Comparison of ENCODE assay signal across 26 cellular contexts in the genomic region with DNA sequence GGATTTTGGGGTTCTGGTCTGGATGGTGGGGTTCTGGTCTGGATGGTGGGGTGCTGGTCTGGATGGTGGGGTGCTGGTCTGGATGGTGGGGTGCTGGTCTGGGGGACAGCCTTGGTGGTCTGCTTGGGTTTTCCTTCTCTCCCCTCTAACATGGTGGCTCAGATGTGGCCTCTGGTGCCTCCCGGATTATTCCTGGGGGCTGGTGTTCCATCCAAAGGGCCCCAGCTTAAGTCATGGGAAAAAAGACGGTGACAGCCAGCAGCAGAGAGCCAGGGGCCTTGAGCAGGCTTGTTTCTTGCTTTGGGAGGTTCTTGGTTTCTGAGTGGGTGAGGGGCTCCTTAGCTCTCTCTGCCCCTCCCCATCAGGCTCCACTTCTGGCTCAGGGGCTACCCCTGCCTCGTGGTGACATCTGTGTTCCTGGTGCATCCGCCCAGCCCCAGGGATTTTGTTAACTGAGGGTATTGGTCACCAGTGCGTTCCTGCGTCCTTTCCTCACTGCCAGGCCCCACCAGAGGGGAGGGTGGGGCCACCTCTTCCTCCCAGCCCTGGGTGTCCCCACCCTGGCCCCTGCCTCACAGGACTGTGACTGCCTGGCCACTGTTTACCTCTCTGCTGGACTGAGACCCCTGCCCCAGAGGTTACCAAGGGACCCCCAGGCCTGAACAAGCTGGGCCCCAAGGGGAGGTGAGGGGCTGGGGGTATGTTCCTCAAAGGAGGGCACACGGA. TPM values are rescaled to one million over a fixed set of nuclear protein-coding genes. Genes with fewer than 3 reads are reported as not detected.
"Had no signal": no experiment of that assay in that cellular context is flagged by ENCODE, and none has a peak within 500 bp of the region (broad histone marks: within the 10 kb centered on the region; RNA-seq: fewer than 3 reads in every experiment).

No MANE protein-coding gene starts in this region.

- H3K4me1 Mint-ChIP-seq: activated CD4-positive, alpha-beta T cell treated with anti-CD3 and anti-CD28 coated beads, Interleukin-2, amount 10 ng/mL, durations not matched to agents 24 days and 14 days; mesothelial cell of epicardium had no signal

- H3K9me3 Mint-ChIP-seq: activated CD4-positive, alpha-beta T cell treated with anti-CD3 and anti-CD28 coated beads, Interleukin-2, amount 10 ng/mL, durations not matched to agents 24 days and 14 days; activated CD8-positive, alpha-beta T cell treated with anti-CD3 and anti-CD28 coated beads for 36 hours; activated naive CD8-positive, alpha-beta T cell treated with anti-CD3 and anti-CD28 coated beads for 36 hours had no signal

- H3K36me3 ChIP-seq: cardiac muscle cell, prostate gland, right atrium auricular region, thyroid gland, vagina had no signal

- H3K27ac ChIP-seq: cardiac muscle cell, epithelial cell of prostate, prostate gland, right atrium auricular region, skin epidermis, thyroid gland, vagina had no signal

- H3K27me3 ChIP-seq: cardiac muscle cell, right atrium auricular region, thyroid gland, vagina had no signal

- H3K27me3 Mint-ChIP-seq: activated CD4-positive, alpha-beta T cell treated with anti-CD3 and anti-CD28 coated beads, Interleukin-2, amount 10 ng/mL, durations not matched to agents 24 days and 14 days; activated CD8-positive, alpha-beta T cell treated with anti-CD3 and anti-CD28 coated beads for 36 hours; activated naive CD8-positive, alpha-beta T cell treated with anti-CD3 and anti-CD28 coated beads for 36 hours had no signal

- H3K36me3 Mint-ChIP-seq: activated naive CD8-positive, alpha-beta T cell treated with anti-CD3 and anti-CD28 coated beads for 36 hours; mesothelial cell of epicardium had no signal

- DNase-seq: activated CD4-positive, alpha-beta T cell treated with anti-CD3 and anti-CD28 coated beads, Interleukin-2, amount 10 ng/mL, durations not matched to agents 24 days and 14 days; activated CD8-positive, alpha-beta T cell treated with anti-CD3 and anti-CD28 coated beads for 36 hours; activated naive CD4-positive, alpha-beta T cell; activated naive CD8-positive, alpha-beta T cell treated with anti-CD3 and anti-CD28 coated beads for 36 hours; amniotic stem cell; foreskin fibroblast; hippocampal formation; stimulated activated CD4-positive, alpha-beta T cell treated with anti-CD3 and anti-CD28 coated beads, Interleukin-15, amount 100 ng/mL, for 24 hours; stimulated activated CD4-positive, alpha-beta T cell treated with anti-CD3 and anti-CD28 coated beads, Interleukin-2, amount 100 ng/mL, for 48 hours; T1000; thyroid gland had no signal

- H3K27ac Mint-ChIP-seq: activated CD4-positive, alpha-beta T cell treated with anti-CD3 and anti-CD28 coated beads, Interleukin-2, amount 10 ng/mL, durations not matched to agents 24 days and 14 days; activated CD8-positive, alpha-beta T cell treated with anti-CD3 and anti-CD28 coated beads for 36 hours; activated naive CD8-positive, alpha-beta T cell treated with anti-CD3 and anti-CD28 coated beads for 36 hours; mesothelial cell of epicardium had no signal

- H3K4me3 ChIP-seq: cardiac muscle cell, lung, prostate gland, right atrium auricular region, skin epidermis, thyroid gland, vagina had no signal

- H3K4me3 Mint-ChIP-seq: activated CD4-positive, alpha-beta T cell treated with anti-CD3 and anti-CD28 coated beads, Interleukin-2, amount 10 ng/mL, durations not matched to agents 24 days and 14 days; activated CD8-positive, alpha-beta T cell treated with anti-CD3 and anti-CD28 coated beads for 36 hours; activated naive CD8-positive, alpha-beta T cell treated with anti-CD3 and anti-CD28 coated beads for 36 hours; mesothelial cell of epicardium had no signal

- FAIRE-seq: islet of Langerhans had no signal

- H3K9me3 ChIP-seq: prostate gland, right atrium auricular region, thyroid gland, vagina had no signal

- ATAC-seq: activated CD8-positive, alpha-beta T cell treated with anti-CD3 and anti-CD28 coated beads for 36 hours; left colon had no signal

- H3K4me1 ChIP-seq: prostate gland, thyroid gland, vagina had no signal

RNA-seq across cellular contexts. Expression of a gene that starts 43.2 kb away (rescaled TPM):
- total RNA-seq: activated CD4-positive, alpha-beta T cell treated with anti-CD3 and anti-CD28 coated beads, Interleukin-2, amount 10 ng/mL, durations not matched to agents 24 days and 14 days; activated CD8-positive, alpha-beta T cell treated with anti-CD3 and anti-CD28 coated beads for 36 hours; activated naive CD8-positive, alpha-beta T cell treated with anti-CD3 and anti-CD28 coated beads for 36 hours; cardiac muscle cell; dermis microvascular lymphatic vessel endothelial cell; glomerular endothelial cell; left colon; lung; mesothelial cell of epicardium; omental fat pad; right atrium auricular region; T-helper 1 cell treated with Interleukin-12 subunit alpha and Interleukin-12 subunit beta and Interleukin-4 antibody, amounts not matched to agents 30 ng/mL and 1 ng/mL, for 36 hours; vagina had no signal
- polyA plus RNA-seq: cardiac muscle cell, lung, neural cell had no signal
